8 cellular contexts compared by ENCODE assay signal in the genomic region with DNA sequence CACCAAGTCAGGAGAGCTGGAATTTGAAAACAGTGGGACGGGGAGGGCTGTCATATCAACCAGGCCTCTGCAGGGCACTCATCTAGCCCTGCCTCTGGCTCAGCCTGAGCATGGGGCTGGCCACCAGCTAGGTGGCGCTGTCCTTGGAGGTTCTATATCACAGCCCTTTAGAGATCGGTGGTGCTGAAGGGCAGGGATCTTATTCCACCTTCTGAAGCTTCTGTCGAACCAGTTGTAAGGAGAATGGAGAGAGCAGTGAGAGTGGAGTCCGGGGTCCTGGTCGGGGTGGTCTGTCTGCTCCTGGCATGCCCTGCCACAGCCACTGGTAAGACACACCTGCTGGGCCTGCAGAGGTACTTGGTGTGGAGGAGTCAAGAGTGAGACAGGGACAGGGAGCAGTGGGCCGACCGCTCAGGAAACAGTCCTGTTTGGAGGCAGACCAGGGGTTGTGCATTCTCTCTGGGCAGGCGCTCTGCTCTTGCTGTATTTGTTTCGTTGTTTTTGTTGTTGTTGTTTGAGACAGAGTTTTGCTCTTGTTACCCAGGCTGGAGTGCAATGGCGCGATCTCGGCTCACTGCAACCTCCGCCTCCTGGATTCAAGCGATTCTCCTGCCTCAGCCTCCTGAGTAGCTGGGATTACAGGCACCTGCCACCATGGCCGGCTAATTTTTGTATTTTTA. TPM values are rescaled to one million over a fixed set of nuclear protein-coding genes. Genes with fewer than 3 reads are reported as not detected.
A peak's percentile ranks its signal among the peaks of the same experiment; 100 is the strongest.
DNase-seq lines count a peak whose midpoint lies in the region; ATAC-seq and TF ChIP-seq lines count a peak whose summit lies in the region.

TSS of gene CES3 (plus strand) at position 202 of the 680 bp plus-strand sequence. CDS start at position 244, 42 bp downstream.

- H3K27me3 ChIP-seq in H9 (ENCODE audit: insufficient read depth, low read length) (no peaks in the 10 kb centered on the region), breast epithelium (no peaks in the 10 kb centered on the region), kidney epithelial cell (ENCODE audit: control insufficient read depth, insufficient read depth, low read length) (peaks cover 13% of the 10 kb centered on the region)

- H3K27ac Mint-ChIP-seq in H9 (peak within 1 kb of the TSS in 2 of 3 experiments; percentile 22 to 61; a peak in 3 of 7 replicates), T-helper 17 cell (no peak within 1 kb of the TSS)

- no peaks in the 10 kb centered on the region for H3K9me3 Mint-ChIP-seq in H9

- no peak within 1 kb of the TSS for H2BK120ac ChIP-seq in H9 (ENCODE audit: low read depth, low read length, poor library complexity, severe bottlenecking)

- H3K36me3 Mint-ChIP-seq in H9 (ENCODE audit: insufficient read depth in 1 of 3, low read depth in 3 of 3): no peaks in the 10 kb centered on the region; a peak in 1 of 7 replicates
- no peaks in the 10 kb centered on the region for H3K36me3 Mint-ChIP-seq in T-helper 17 cell (ENCODE audit: low read depth)

- H4K91ac ChIP-seq in H9 (ENCODE audit: insufficient read length, low read depth, low read length): no peak within 1 kb of the TSS

- H2BK12ac ChIP-seq in H9 (ENCODE audit: insufficient read length, low read depth, low read length): no peak within 1 kb of the TSS

- TF ChIP-seq POLR2A in breast epithelium (IDR thresholded peaks at IDR 0.05): no peak

- no peaks in the 10 kb centered on the region for H3K79me1 ChIP-seq in H9 (ENCODE audit: insufficient read depth, low read depth, low read length, poor library complexity, severe bottlenecking)

- H3K56ac ChIP-seq in H9 (ENCODE audit: insufficient read length, low read depth, low read length): no peak within 1 kb of the TSS

- H2BK20ac ChIP-seq in H9 (ENCODE audit: low read depth, low read length, poor library complexity, severe bottlenecking): no peak within 1 kb of the TSS

- H3K27ac ChIP-seq in H9 (ENCODE audit: insufficient read length, low read depth, low read length) (no peak within 1 kb of the TSS), breast epithelium (peak within 1 kb of the TSS; percentile 35 to 43)

- H3K36me3 ChIP-seq in breast epithelium (no peaks in the 10 kb centered on the region), kidney epithelial cell (ENCODE audit: control insufficient read depth, insufficient read depth, low read length) (no peaks in the 10 kb centered on the region)

- no peak within 1 kb of the TSS for H4K5ac ChIP-seq in H9 (ENCODE audit: insufficient read length, low read depth, low read length)

- no peak within 1 kb of the TSS for H2AFZ ChIP-seq in H9 (ENCODE audit: low read length)

- DNase-seq in GF-D8 (lab: John Stamatoyannopoulos, UW): peak; percentile 75
- DNase-seq in H9: peak; percentile 93
- DNase-seq in NCI-H1092 treated with DMSO at 0.1 percent for 48 hours (lab: John Stamatoyannopoulos, UW): peak; percentile 48
- DNase-seq in T-helper 17 cell: peak; percentile 22 to 52 (median 27)
- no peak for DNase-seq in breast epithelium (ENCODE audit: low spot score in 2 of 2)
- DNase-seq in kidney epithelial cell (ENCODE audit: low read depth): no peak
- DNase-seq in stimulated activated CD4-positive, alpha-beta T cell treated with anti-CD3 and anti-CD28 coated beads, Interleukin-4, amount 100 ng/mL, for 4 hours: peak; percentile 41 to 56

- H3K14ac ChIP-seq in H9 (ENCODE audit: insufficient read depth, low read length): peak within 1 kb of the TSS; percentile 72; the same call in 1 of the 2 replicates

- H4K20me1 ChIP-seq in H9 (ENCODE audit: control insufficient read depth, insufficient read depth, insufficient read length): no peaks in the 10 kb centered on the region

- no CpG with 5 or more reads among the region's 16 CpGs for WGBS in H9 (ENCODE audit: extremely low coverage, insufficient read length, low lambda C conversion rate)

- H3K4me3 ChIP-seq in breast epithelium (no peak within 1 kb of the TSS), kidney epithelial cell (ENCODE audit: low read depth, low read length) (no peak within 1 kb of the TSS)

- no peaks in the 10 kb centered on the region for H3K79me2 ChIP-seq in H9 (ENCODE audit: insufficient read depth, low read length)

- H2BK15ac ChIP-seq in H9 (ENCODE audit: low read depth, low read length): no peak within 1 kb of the TSS

- H3T11ph ChIP-seq in H9 (ENCODE audit: low read length): no peak within 1 kb of the TSS

- intact Hi-C loops in breast epithelium (cut with DNase I; ENCODE audit: low total_unique reads): loop anchor here (10.0 kb wide), 1 partner anchor 184 kb away; no protein-coding TSS in a partner anchor

- no peak within 1 kb of the TSS for H4K8ac ChIP-seq in H9 (replicated peaks; ENCODE audit: insufficient read length, low read depth, low read length)

- H3K4me1 Mint-ChIP-seq in H9 (peaks cover 4 to 15% of the 10 kb centered on the region in 2 experiments), T-helper 17 cell (peaks cover 23% of the 10 kb centered on the region)

- H3K9ac ChIP-seq in H9 (ENCODE audit: extremely low read depth, insufficient read length, low read length): no peak within 1 kb of the TSS

- no peak within 1 kb of the TSS for H3K18ac ChIP-seq in H9 (ENCODE audit: insufficient read length, low read depth, low read length)

- ATAC-seq in T-helper 17 cell: peak; percentile 99
- ATAC-seq in GM21447 (IDR thresholded peaks at IDR 0.05; ENCODE audit: unreplicated experiment): no peak

- peak; percentile 99 for TF ChIP-seq CTCF in H9 (conservative IDR thresholded peaks at IDR 0.05)
- TF ChIP-seq CTCF in breast epithelium (IDR thresholded peaks at IDR 0.05): peak in 2 of 3 donors; percentile 8 to 43
- TF ChIP-seq CTCF in kidney epithelial cell (IDR thresholded peaks at IDR 0.05; ENCODE audit: insufficient read depth, low read length, poor library complexity, severe bottlenecking): peak; percentile 89

- H3K9me3 ChIP-seq in H9 (ENCODE audit: control insufficient read depth, low read depth, low read length) (no peaks in the 10 kb centered on the region), T-helper 17 cell (ENCODE audit: control insufficient read depth, low read length, poor library complexity, severe bottlenecking) (no peaks in the 10 kb centered on the region), breast epithelium (no peaks in the 10 kb centered on the region)

- no peak within 1 kb of the TSS for H2AK5ac ChIP-seq in H9 (ENCODE audit: insufficient read length, low read length)

- H3K23ac ChIP-seq in H9 (ENCODE audit: insufficient read length, low read depth, low read length): no peak within 1 kb of the TSS

- no peak within 1 kb of the TSS for H3K4ac ChIP-seq in H9 (ENCODE audit: low read depth, low read length)

- peak within 1 kb of the TSS; percentile 61 to 79 for H3K4me3 Mint-ChIP-seq in H9
- peak within 1 kb of the TSS; percentile 49 for H3K4me3 Mint-ChIP-seq in T-helper 17 cell

- H3K4me1 ChIP-seq in H9 (ENCODE audit: insufficient read depth, low read length): no peaks in the 10 kb centered on the region
- H3K4me1 ChIP-seq in breast epithelium: no peaks in the 10 kb centered on the region

- no peaks in the 10 kb centered on the region for H3K23me2 ChIP-seq in H9 (ENCODE audit: insufficient read length, low read depth, low read length, poor library complexity, severe bottlenecking)

- peak within 1 kb of the TSS; percentile 10 for H3K4me2 ChIP-seq in H9 (ENCODE audit: insufficient read depth, insufficient read length, low read length)

- no peak within 1 kb of the TSS for H2BK5ac ChIP-seq in H9 (ENCODE audit: insufficient read length, low read length)

- H3K27me3 Mint-ChIP-seq in H9 (ENCODE audit: low read depth) (peaks cover 14% of the 10 kb centered on the region), T-helper 17 cell (peaks cover 8% of the 10 kb centered on the region)

RNA-seq across cellular contexts. Expression of gene CES3, which starts in this region (rescaled TPM):
- total RNA-seq in H9 (2021) (3.4 and 3.7 TPM in 2 replicates), T-helper 17 cell (1 to 10 TPM in 1 of 2 donors, under 1 TPM in 1; 0.63 to 1.3 TPM), breast epithelium (1 to 10 TPM in 2 of 3 donors, under 1 TPM in 1; 0.29 to 5.9 (median 2.1) TPM), kidney epithelial cell (0.07 TPM in 1 of 2 replicates, not detected in the other)

Comparison
In these comparisons a context has a peak if more than half of its experiments do, and no peak if none do; other contexts are left out.
1. DNase-seq: peak in GF-D8 (single experiment), H9 (single experiment), NCI-H1092 treated with DMSO at 0.1 percent for 48 hours (single experiment), T-helper 17 cell (3 of 3) and stimulated activated CD4-positive, alpha-beta T cell treated with anti-CD3 and anti-CD28 coated beads, Interleukin-4, amount 100 ng/mL, for 4 hours (2 of 2); none in breast epithelium (0 of 2) and kidney epithelial cell (single experiment).
2. CTCF ChIP-seq: peak in every context shown above with its lines; median percentile 99 in H9; 89 in kidney epithelial cell; 26 in breast epithelium.